Comparison of ENCODE assay signal across 7 cellular contexts in genomic region chr7:4794171-4794570, GRCh38. TPM values are rescaled to one million over a fixed set of nuclear protein-coding genes. Genes with fewer than 3 reads are reported as not detected.
DNase-seq lines count a peak whose midpoint lies in the region; ATAC-seq and TF ChIP-seq lines count a peak whose summit lies in the region.
"Not testable (repeated sequence)": the region's sequence is repeated elsewhere in the genome, so short reads cannot be mapped to it uniquely, and the experiment has no call there.

No MANE protein-coding gene starts in this region.

- peak overlapping the region; percentile 12; the same call in 1 of the 2 replicates for H3K4me2 ChIP-seq in BLaER1
- H3K4me2 ChIP-seq in GM23338; trophoblast cell (ENCODE audit: low read length): not testable (repeated sequence)

- H3K36me3 Mint-ChIP-seq in GM23338 (ENCODE audit: low read depth): peaks cover 11% of the 10 kb centered on the region
- peaks cover 10% of the 10 kb centered on the region for H3K36me3 Mint-ChIP-seq in activated naive CD8-positive, alpha-beta T cell treated with anti-CD3 and anti-CD28 coated beads, Interleukin-2, amount 10 ng/mL, durations not matched to agents 7 days and 5 days
- peaks cover 45% of the 10 kb centered on the region for H3K36me3 Mint-ChIP-seq in endodermal cell (ENCODE audit: low read depth)
- H3K36me3 Mint-ChIP-seq in naive B cell: not testable (repeated sequence)

- H2AFZ ChIP-seq in GM23338; trophoblast cell (ENCODE audit: insufficient read depth, low read length, poor library complexity): not testable (repeated sequence)

- H3K4me3 Mint-ChIP-seq in GM23338, endodermal cell: not testable (repeated sequence)
- H3K4me3 Mint-ChIP-seq in activated naive CD8-positive, alpha-beta T cell treated with anti-CD3 and anti-CD28 coated beads, Interleukin-2, amount 10 ng/mL, durations not matched to agents 7 days and 5 days: peak overlapping the region; percentile 1
- peak overlapping the region in 5 of 8 donors; percentile 1 to 41 (median 20) for H3K4me3 Mint-ChIP-seq in naive B cell

- H3K4me1 Mint-ChIP-seq in GM23338 (peaks cover 13% of the 10 kb centered on the region), naive B cell (peaks cover 5 to 11% (median 7%) of the 10 kb centered on the region in 3 donors)
- H3K4me1 Mint-ChIP-seq in activated naive CD8-positive, alpha-beta T cell treated with anti-CD3 and anti-CD28 coated beads, Interleukin-2, amount 10 ng/mL, durations not matched to agents 7 days and 5 days: peaks cover 11% of the 10 kb centered on the region
- H3K4me1 Mint-ChIP-seq in endodermal cell: not testable (repeated sequence)

- H4K91ac ChIP-seq in trophoblast cell (ENCODE audit: low read depth, low read length): not testable (repeated sequence)

- H3F3A ChIP-seq in GM23338 (replicated peaks; ENCODE audit: low read depth): not testable (repeated sequence)

- POLR2A ChIA-PET in activated naive CD8-positive, alpha-beta T cell treated with anti-CD3 and anti-CD28 coated beads, Interleukin-2, amount 10 ng/mL, durations not matched to agents 7 days and 5 days (lab: Charles Lee): interaction anchor here (8.5 kb wide), 1 partner anchor 19 kb away, joined by 43 read pairs; the partner anchor contains the start of gene AP5Z1

- DNase-seq in GM23338 (ENCODE audit: low spot score); activated naive CD8-positive, alpha-beta T cell treated with anti-CD3 and anti-CD28 coated beads, Interleukin-2, amount 10 ng/mL, durations not matched to agents 7 days and 5 days; endodermal cell; naive B cell: not testable (repeated sequence)
- DNase-seq in RPMI7951 (ENCODE audit: low read depth): peak; percentile 26
- DNase-seq in trophoblast cell: peak; percentile 22 to 61

- H3K18ac ChIP-seq in trophoblast cell (ENCODE audit: low read length): not testable (repeated sequence)

- H3K4me3 ChIP-seq in BLaER1; GM23338; endodermal cell (ENCODE audit: low read length); trophoblast cell (ENCODE audit: low read depth, low read length): not testable (repeated sequence)

- H4K8ac ChIP-seq in trophoblast cell (ENCODE audit: low read depth, low read length): peak overlapping the region; percentile 20

- peaks cover 11% of the 10 kb centered on the region for H3K27me3 Mint-ChIP-seq in GM23338 (ENCODE audit: insufficient read depth, low read depth, poor library complexity)
- H3K27me3 Mint-ChIP-seq in activated naive CD8-positive, alpha-beta T cell treated with anti-CD3 and anti-CD28 coated beads, Interleukin-2, amount 10 ng/mL, durations not matched to agents 7 days and 5 days; endodermal cell (ENCODE audit: insufficient read depth); naive B cell: not testable (repeated sequence)

- not testable (repeated sequence) for H3K9ac ChIP-seq in BLaER1; endodermal cell (ENCODE audit: extremely low read depth, low read length, poor library complexity, severe bottlenecking); trophoblast cell (ENCODE audit: low read length)

- H3K14ac ChIP-seq in trophoblast cell (ENCODE audit: low read length): not testable (repeated sequence)

- H2AK5ac ChIP-seq in trophoblast cell (ENCODE audit: low read length): not testable (repeated sequence)

- H3K4me1 ChIP-seq in BLaER1 (peaks cover 77% of the 10 kb centered on the region), trophoblast cell (ENCODE audit: control insufficient read depth in 1 of 2, insufficient read depth in 2 of 2, low read length in 2 of 2) (peaks cover 8 to 17% of the 10 kb centered on the region in 2 experiments)
- H3K4me1 ChIP-seq in GM23338 (ENCODE audit: insufficient read depth); endodermal cell (ENCODE audit: control insufficient read depth, insufficient read depth, low read length): not testable (repeated sequence)

- peaks cover 19% of the 10 kb centered on the region for H4K20me1 ChIP-seq in BLaER1
- not testable (repeated sequence) for H4K20me1 ChIP-seq in GM23338 (replicated peaks; ENCODE audit: insufficient read depth)

- H4K12ac ChIP-seq in trophoblast cell (ENCODE audit: low read depth, low read length): not testable (repeated sequence)

- not testable (repeated sequence) for H3K9me3 ChIP-seq in BLaER1; endodermal cell (ENCODE audit: control insufficient read depth, low read length); trophoblast cell (ENCODE audit: insufficient read depth, low read depth, low read length)

- H3K27me3 ChIP-seq in BLaER1; GM23338 (ENCODE audit: insufficient read depth); endodermal cell (ENCODE audit: control insufficient read depth, insufficient read depth, low read length, poor library complexity, severe bottlenecking); trophoblast cell (ENCODE audit: insufficient read depth, low read length): not testable (repeated sequence)

- not testable (repeated sequence) for ATAC-seq in GM23338; activated naive CD8-positive, alpha-beta T cell treated with anti-CD3 and anti-CD28 coated beads, Interleukin-2, amount 10 ng/mL, durations not matched to agents 7 days and 5 days (ENCODE audit: low read depth); naive B cell (ENCODE audit: low read depth in 2 of 2)

- not testable (repeated sequence) for H3K9me2 ChIP-seq in GM23338 (ENCODE audit: insufficient read depth)

- not testable (repeated sequence) for H2BK5ac ChIP-seq in trophoblast cell (ENCODE audit: low read depth, low read length, poor library complexity)

- not testable (repeated sequence) for H3K4ac ChIP-seq in trophoblast cell (ENCODE audit: low read depth, low read length)

- H2BK12ac ChIP-seq in trophoblast cell (ENCODE audit: low read length): not testable (repeated sequence)

- not testable (repeated sequence) for TF ChIP-seq CTCF in GM23338 (conservative IDR thresholded peaks at IDR 0.05; ENCODE audit: low read depth in 2 of 2); endodermal cell (conservative IDR thresholded peaks at IDR 0.05)

- H3K36me3 ChIP-seq in BLaER1: peaks cover 64% of the 10 kb centered on the region
- not testable (repeated sequence) for H3K36me3 ChIP-seq in GM23338 (ENCODE audit: insufficient read depth)
- H3K36me3 ChIP-seq in endodermal cell (ENCODE audit: control insufficient read depth, insufficient read depth, low read length): peaks cover 28% of the 10 kb centered on the region
- H3K36me3 ChIP-seq in trophoblast cell (ENCODE audit: control insufficient read depth in 1 of 2, insufficient read depth in 2 of 2, low read length in 2 of 2): peaks cover 36 to 41% of the 10 kb centered on the region in 2 experiments

- H3K27ac Mint-ChIP-seq in GM23338: peak overlapping the region; percentile 60; the same call in 1 of the 2 replicates
- not testable (repeated sequence) for H3K27ac Mint-ChIP-seq in activated naive CD8-positive, alpha-beta T cell treated with anti-CD3 and anti-CD28 coated beads, Interleukin-2, amount 10 ng/mL, durations not matched to agents 7 days and 5 days; naive B cell
- H3K27ac Mint-ChIP-seq in endodermal cell: peak overlapping the region; percentile 65

- H3K9me3 Mint-ChIP-seq in GM23338; activated naive CD8-positive, alpha-beta T cell treated with anti-CD3 and anti-CD28 coated beads, Interleukin-2, amount 10 ng/mL, durations not matched to agents 7 days and 5 days; naive B cell: not testable (repeated sequence)
- peaks cover 13% of the 10 kb centered on the region for H3K9me3 Mint-ChIP-seq in endodermal cell

- H3K79me2 ChIP-seq in GM23338 (replicated peaks; ENCODE audit: insufficient read depth); trophoblast cell (ENCODE audit: control insufficient read depth, insufficient read depth, low read length, poor library complexity): not testable (repeated sequence)

- H3K23ac ChIP-seq in trophoblast cell (ENCODE audit: low read length): not testable (repeated sequence)

- H3K79me1 ChIP-seq in trophoblast cell (ENCODE audit: low read length): not testable (repeated sequence)

- H3K27ac ChIP-seq in BLaER1; GM23338 (ENCODE audit: low read depth); endodermal cell (ENCODE audit: low read depth, low read length): not testable (repeated sequence)
- H3K27ac ChIP-seq in trophoblast cell (ENCODE audit: low read depth, low read length): peak overlapping the region; percentile 70

- WGBS in endodermal cell (ENCODE audit: insufficient coverage in 1 of 2, insufficient read length in 1 of 2), 2 experiments: 84 to 98% methylated on average over 6 to 14 of the region's 14 CpGs
- no CpG with 5 or more reads among the region's 14 CpGs for WGBS in trophoblast cell (ENCODE audit: extremely low coverage, insufficient coverage, insufficient read length)

- not testable (repeated sequence) for H2BK120ac ChIP-seq in trophoblast cell (ENCODE audit: insufficient read depth, low read length, poor library complexity)

RNA-seq across cellular contexts. Expression of gene AP5Z1, which starts 18.7 kb away (rescaled TPM):
- 28.8 and 31.2 TPM in 2 replicates for total RNA-seq in GM23338 (2014; rRNA removed; shearing (Covaris generic))
- polyA plus RNA-seq in GM23338 (2016; fragmentation: Nextera tagmentation; extraction: Ambion mirVana) (16.3 and 16.4 TPM in 2 replicates), naive B cell (ENCODE audit: low read depth in 6 of 6) (10 to 100 TPM; 27.8 to 52.3 (median 37.3) TPM)
- 15.7 and 16.3 TPM in 2 replicates for total RNA-seq in RPMI7951 (2014; rRNA removed; shearing (Covaris generic))
- total RNA-seq in activated naive CD8-positive, alpha-beta T cell treated with anti-CD3 and anti-CD28 coated beads, Interleukin-2, amount 10 ng/mL, durations not matched to agents 7 days and 5 days: 10 to 100 TPM; 70.1 to 74.6 TPM
- total RNA-seq in endodermal cell: 10 to 100 TPM; 31.0 to 34.7 TPM
- polyA plus RNA-seq in endodermal cell (2013, experiment 1 of 2): 13.7 TPM
- polyA plus RNA-seq in endodermal cell (2013, experiment 2 of 2): 13.7 TPM
- 19.8 and 22.2 TPM in 2 replicates for polyA plus RNA-seq in trophoblast cell (2013)
